Comparison of ENCODE assay signal across 23 cellular contexts in genomic region chr18:72588339-72588738, GRCh38. TPM values are rescaled to one million over a fixed set of nuclear protein-coding genes. Genes with fewer than 3 reads are reported as not detected.
"Had no signal": no experiment of that assay in that cellular context is flagged by ENCODE, and none has a peak within 500 bp of the region (broad histone marks: within the 10 kb centered on the region; RNA-seq: fewer than 3 reads in every experiment).

No MANE protein-coding gene starts in this region.

- DNase-seq: IMR-90, Karpas-422, KG1, MG63, NCI-H1092, NCI-H1105 treated with DMSO at 0.1 percent for 48 hours, NCI-H1417 treated with DMSO at 0.1 percent for 48 hours, NCI-H1694 treated with DMSO at 0.1 percent for 48 hours, NCI-H1930, NCI-H2081, NCI-H2107, NCI-H2227 treated with DMSO at 0.1 percent for 48 hours, NCI-H524, NCI-H526 treated with DMSO at 0.1 percent for 48 hours, NCI-H748 treated with DMSO at 0.1 percent for 48 hours, PC-3, SHP77, SK-N-SH had no signal

- H3K4me2 ChIP-seq: SK-N-SH had no signal

- H3K9ac ChIP-seq: SK-N-SH had no signal

- H3K9me3 ChIP-seq: MG63, SK-N-SH had no signal

- H3K4me3 ChIP-seq: MG63 had no signal

- ATAC-seq: HepG2, Panc1, PC-3 had no signal

- H3K36me3 ChIP-seq: MG63 had no signal

- H3K27me3 ChIP-seq: MG63 had no signal

- H3K27ac ChIP-seq: RWPE1 had no signal

RNA-seq across cellular contexts. Expression of gene CBLN2, which starts 44.2 kb away (rescaled TPM):
- total RNA-seq: HepG2, HT1080, IMR-90, PC-3, SK-MEL-5 had no signal
- polyA plus RNA-seq: HepG2, IMR-90 had no signal
